10 cellular contexts compared by ENCODE assay signal in the genomic region with DNA sequence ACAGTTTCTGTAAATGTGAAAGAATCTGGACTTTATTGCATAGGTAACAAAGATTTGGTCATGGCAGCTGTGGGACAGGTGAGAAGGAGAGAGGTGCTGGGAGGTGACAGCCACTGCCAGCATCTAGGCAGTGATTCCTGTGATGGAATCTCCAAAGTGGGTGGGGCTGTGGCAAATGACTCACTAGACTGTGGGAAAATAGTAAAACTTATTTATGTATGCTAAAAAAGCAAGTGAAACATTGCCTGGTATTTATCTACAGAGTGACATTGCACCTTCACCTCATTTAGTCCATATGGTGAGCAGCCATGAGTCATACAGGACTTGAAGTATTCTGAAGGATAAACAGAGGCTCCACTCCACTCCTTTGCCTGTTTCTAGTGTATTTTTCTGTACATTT.
A peak's percentile ranks its signal among the peaks of the same experiment; 100 is the strongest.
DNase-seq lines count a peak whose midpoint lies in the region; TF ChIP-seq lines count a peak whose summit lies in the region.
"Had no signal": no experiment of that assay in that cellular context is flagged by ENCODE, and none has a peak within 500 bp of the region (broad histone marks: within the 10 kb centered on the region; RNA-seq: fewer than 3 reads in every experiment).

No MANE protein-coding gene starts in this region.

- H3K27me3 ChIP-seq in Karpas-422 (ENCODE audit: low read length), result no peaks in the 10 kb centered on the region
- H3K27me3 ChIP-seq: adrenal gland had no signal

- no peaks in the 10 kb centered on the region for H3K79me2 ChIP-seq in Karpas-422 (ENCODE audit: low read length)

- H3K9me3 ChIP-seq in Karpas-422 (ENCODE audit: low read length), result no peaks in the 10 kb centered on the region
- H3K9me3 ChIP-seq: adrenal gland had no signal

- H3K9ac ChIP-seq in Karpas-422 (ENCODE audit: low read length), result no peak overlapping the region

- H3K4me3 ChIP-seq in HFF-Myc (replicated peaks; ENCODE audit: low read depth, low read length) (no peak overlapping the region), Karpas-422 (ENCODE audit: low read length) (no peak overlapping the region)
- H3K4me3 ChIP-seq: adrenal gland had no signal

- no peak overlapping the region for H3K27ac ChIP-seq in Karpas-422 (ENCODE audit: low read length)
- H3K27ac ChIP-seq: adrenal gland had no signal

- H3K36me3 ChIP-seq in Karpas-422 (ENCODE audit: insufficient read depth, low read length), result no peaks in the 10 kb centered on the region
- H3K36me3 ChIP-seq: adrenal gland had no signal

- in situ Hi-C loops in GM13977 (cut with MboI; ENCODE audit: low pct_unique_long_range_greater_than_20kb, low sequenced_read_pairs, unreplicated experiment), result no loop called here

- no peak overlapping the region for H3K4me2 ChIP-seq in Karpas-422 (ENCODE audit: low read depth, low read length, poor library complexity, severe bottlenecking)

- no peaks in the 10 kb centered on the region for H3K9me2 ChIP-seq in Karpas-422 (replicated peaks; ENCODE audit: insufficient read depth, low read length)

- H3K4me1 ChIP-seq in Karpas-422 (ENCODE audit: low read length), result no peaks in the 10 kb centered on the region
- H3K4me1 ChIP-seq: adrenal gland had no signal

- peak; percentile 96 for DNase-seq in DMS53 (lab: John Stamatoyannopoulos, UW)
- peak; percentile 10 for DNase-seq in HFF-Myc (ENCODE audit: extremely low read depth, low read depth)
- peak; percentile 82 for DNase-seq in amniotic epithelial cell (ENCODE audit: low read depth)
- peak; percentile 4 for DNase-seq in occipital lobe (lab: John Stamatoyannopoulos, UW)
- DNase-seq in Karpas-422, result no peak
- DNase-seq in COR-L47 (lab: John Stamatoyannopoulos, UW), result no peak
- no peak for DNase-seq in GM13977 (ENCODE audit: low spot score)
- DNase-seq: activated B cell treated with CpG ODN at 0.5 μM for 24 hours; adrenal gland; CD8-positive, alpha-beta T cell had no signal

- no peak overlapping the region for H2AFZ ChIP-seq in Karpas-422 (ENCODE audit: low read length)

- no peak for TF ChIP-seq CTCF in HFF-Myc (IDR thresholded peaks at IDR 0.05; ENCODE audit: low read depth, low read length, missing control alignments)
- TF ChIP-seq CTCF in GM13977 (IDR thresholded peaks at IDR 0.05; ENCODE audit: extremely low read depth, insufficient read depth, missing control alignments), result no peak

- H4K20me1 ChIP-seq in Karpas-422 (ENCODE audit: insufficient read depth, low read depth, low read length), result no peaks in the 10 kb centered on the region

Comparison
In these comparisons a context has a peak if more than half of its experiments do, and no peak if none do; other contexts are left out.
1. DNase-seq: peak in DMS53 (single experiment), HFF-Myc (single experiment), amniotic epithelial cell (single experiment) and occipital lobe (single experiment); none in Karpas-422 (single experiment), COR-L47 (single experiment) and GM13977 (single experiment).